8 cellular contexts compared by ENCODE assay signal in the genomic region with DNA sequence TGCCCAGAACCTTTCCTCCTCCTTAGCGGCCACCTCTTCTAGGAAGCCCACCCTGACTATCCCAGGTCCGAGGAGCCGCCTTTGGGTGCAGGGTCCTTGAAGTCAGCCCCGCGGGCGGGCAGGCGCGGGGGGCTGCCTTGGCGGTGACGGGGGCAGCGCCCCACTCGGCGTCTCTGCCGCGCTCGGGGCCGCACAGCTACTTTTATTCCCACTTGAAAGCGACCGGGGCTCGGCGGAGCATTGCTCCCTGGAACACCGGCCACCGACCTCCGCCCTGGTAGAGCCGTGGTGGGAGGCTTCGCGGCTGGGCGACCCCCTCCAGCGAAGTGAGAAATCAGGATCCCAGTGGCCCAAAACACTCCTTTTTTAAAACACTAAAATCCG. TPM values are rescaled to one million over a fixed set of nuclear protein-coding genes. Genes with fewer than 3 reads are reported as not detected.
DNase-seq lines count a peak whose midpoint lies in the region; ATAC-seq and TF ChIP-seq lines count a peak whose summit lies in the region.

No MANE protein-coding gene starts in this region.

- H3K27me3 Mint-ChIP-seq in activated CD8-positive, alpha-beta memory T cell treated with anti-CD3 and anti-CD28 coated beads, Interleukin-2, amount 10 ng/mL, durations not matched to agents 7 days and 5 days: peaks cover 5% of the 10 kb centered on the region
- no peaks in the 10 kb centered on the region for H3K27me3 Mint-ChIP-seq in activated naive CD8-positive, alpha-beta T cell

- TF ChIP-seq CTCF in thoracic aorta (IDR thresholded peaks at IDR 0.05) (no peak), omental fat pad (IDR thresholded peaks at IDR 0.05) (no peak)

- peak overlapping the region; percentile 55 for H3K4me3 Mint-ChIP-seq in activated CD8-positive, alpha-beta memory T cell treated with anti-CD3 and anti-CD28 coated beads, Interleukin-2, amount 10 ng/mL, durations not matched to agents 7 days and 5 days
- peak overlapping the region; percentile 64 for H3K4me3 Mint-ChIP-seq in activated naive CD8-positive, alpha-beta T cell

- H3K9me3 Mint-ChIP-seq in activated CD8-positive, alpha-beta memory T cell treated with anti-CD3 and anti-CD28 coated beads, Interleukin-2, amount 10 ng/mL, durations not matched to agents 7 days and 5 days (ENCODE audit: low read depth): no peaks in the 10 kb centered on the region
- no peaks in the 10 kb centered on the region for H3K9me3 Mint-ChIP-seq in activated naive CD8-positive, alpha-beta T cell (ENCODE audit: low read depth)

- peaks cover 3% of the 10 kb centered on the region for H3K9me3 ChIP-seq in iPS-20b (ENCODE audit: insufficient read depth, low read depth, low read length)
- H3K9me3 ChIP-seq in thoracic aorta: no peaks in the 10 kb centered on the region

- H3K9ac ChIP-seq in iPS-20b (ENCODE audit: low read depth, low read length): no peak overlapping the region

- H3K27me3 ChIP-seq in iPS-20b (ENCODE audit: insufficient read depth, low read length) (peaks cover 58% of the 10 kb centered on the region), thoracic aorta (replicated peaks; ENCODE audit: insufficient read depth) (no peaks in the 10 kb centered on the region)

- CTCF ChIA-PET in activated CD8-positive, alpha-beta memory T cell treated with anti-CD3 and anti-CD28 coated beads, Interleukin-2, amount 10 ng/mL, durations not matched to agents 7 days and 5 days (lab: Charles Lee): interaction anchor here (1.2 to 6.3 kb wide), 4 partner anchors 20 to 227 kb away, joined by 3 to 105 read pairs (median 9); a partner anchor contains a TSS

- H3K36me3 ChIP-seq in iPS-20b (ENCODE audit: insufficient read depth, low read depth, low read length) (peaks cover 11% of the 10 kb centered on the region; the same call in 1 of the 2 replicates), thoracic aorta (peaks cover 8% of the 10 kb centered on the region)

- H3K36me3 Mint-ChIP-seq in activated CD8-positive, alpha-beta memory T cell treated with anti-CD3 and anti-CD28 coated beads, Interleukin-2, amount 10 ng/mL, durations not matched to agents 7 days and 5 days: no peaks in the 10 kb centered on the region
- no peaks in the 10 kb centered on the region for H3K36me3 Mint-ChIP-seq in activated naive CD8-positive, alpha-beta T cell

- H3K27ac ChIP-seq in iPS-20b (ENCODE audit: low read length) (no peak overlapping the region), thoracic aorta (no peak overlapping the region)

- H3K4me1 ChIP-seq in iPS-20b (ENCODE audit: insufficient read depth, low read length): no peaks in the 10 kb centered on the region; the same call in 1 of the 2 replicates
- peaks cover 32 to 47% of the 10 kb centered on the region in 2 donors for H3K4me1 ChIP-seq in thoracic aorta (ENCODE audit: control insufficient read depth in 1 of 2, low read depth in 2 of 2)

- no peak overlapping the region for H3K27ac Mint-ChIP-seq in activated CD8-positive, alpha-beta memory T cell treated with anti-CD3 and anti-CD28 coated beads, Interleukin-2, amount 10 ng/mL, durations not matched to agents 7 days and 5 days
- H3K27ac Mint-ChIP-seq in activated naive CD8-positive, alpha-beta T cell: no peak overlapping the region

- peak overlapping the region; percentile 43; the same call in 1 of the 2 replicates for H3K4me3 ChIP-seq in iPS-20b (ENCODE audit: low read length)
- H3K4me3 ChIP-seq in thoracic aorta: peak overlapping the region; percentile 74

- DNase-seq in activated CD8-positive, alpha-beta memory T cell treated with anti-CD3 and anti-CD28 coated beads, Interleukin-2, amount 10 ng/mL, durations not matched to agents 7 days and 5 days: no peak
- no peak for DNase-seq in activated CD8-positive, alpha-beta memory T cell treated with anti-CD3 and anti-CD28 coated beads, Interleukin-2, amount 50 U/mL, for 4 hours
- no peak for DNase-seq in thoracic aorta (ENCODE audit: low spot score)
- DNase-seq in HUDEP-2 (lab: John Stamatoyannopoulos, UW; ENCODE audit: unreplicated experiment in 76 of 76): no peak
- DNase-seq in omental fat pad (ENCODE audit: low spot score): no peak

- no peak for ATAC-seq in activated CD8-positive, alpha-beta memory T cell treated with anti-CD3 and anti-CD28 coated beads, Interleukin-2, amount 10 ng/mL, durations not matched to agents 7 days and 5 days
- ATAC-seq in thoracic aorta (ENCODE audit: insufficient number of reproducible peaks, low FRiP score, low read depth): no peak
- no peak for ATAC-seq in HG03457 (IDR thresholded peaks at IDR 0.05; ENCODE audit: unreplicated experiment)
- ATAC-seq in omental fat pad (ENCODE audit: low FRiP score): no peak

- H3K4me1 Mint-ChIP-seq in activated CD8-positive, alpha-beta memory T cell treated with anti-CD3 and anti-CD28 coated beads, Interleukin-2, amount 10 ng/mL, durations not matched to agents 7 days and 5 days: peaks cover 16% of the 10 kb centered on the region
- H3K4me1 Mint-ChIP-seq in activated naive CD8-positive, alpha-beta T cell (ENCODE audit: low read depth): peaks cover 6% of the 10 kb centered on the region

RNA-seq across cellular contexts. Expression of a gene that starts 0.8 kb away (rescaled TPM):
- total RNA-seq in activated CD8-positive, alpha-beta memory T cell treated with anti-CD3 and anti-CD28 coated beads, Interleukin-2, amount 10 ng/mL, durations not matched to agents 7 days and 5 days: 10 to 100 TPM; 16.5 to 18.5 TPM
- total RNA-seq in thoracic aorta (1 to 10 TPM; 5.8 to 8.8 TPM), omental fat pad (10 to 100 TPM; 12.1 to 38.9 (median 20.4) TPM)

RNA-seq across cellular contexts. Expression of a gene that starts 9.5 kb away (rescaled TPM):
- 10 to 100 TPM; 13.9 to 15.8 TPM for total RNA-seq in activated CD8-positive, alpha-beta memory T cell treated with anti-CD3 and anti-CD28 coated beads, Interleukin-2, amount 10 ng/mL, durations not matched to agents 7 days and 5 days
- total RNA-seq in thoracic aorta (10 to 100 TPM in 1 of 2 donors, 1 to 10 TPM in 1; 8.9 to 10.4 TPM), omental fat pad (10 to 100 TPM in 3 of 4 donors, 1 to 10 TPM in 1; 7.9 to 31.1 (median 17.8) TPM)

RNA-seq across cellular contexts. Expression of a gene that starts 19.9 kb away (rescaled TPM):
- total RNA-seq in activated CD8-positive, alpha-beta memory T cell treated with anti-CD3 and anti-CD28 coated beads, Interleukin-2, amount 10 ng/mL, durations not matched to agents 7 days and 5 days: 10 to 100 TPM; 75.2 to 96.3 TPM
- total RNA-seq in thoracic aorta: 10 to 100 TPM; 55.2 to 60.0 TPM
- 10 to 100 TPM; 18.4 to 53.8 (median 23.6) TPM for total RNA-seq in omental fat pad

RNA-seq across cellular contexts. Expression of a gene that starts 26.2 kb away (rescaled TPM):
- total RNA-seq in activated CD8-positive, alpha-beta memory T cell treated with anti-CD3 and anti-CD28 coated beads, Interleukin-2, amount 10 ng/mL, durations not matched to agents 7 days and 5 days: 10 to 100 TPM; 60.9 to 72.0 TPM
- total RNA-seq in thoracic aorta (10 to 100 TPM; 52.3 to 80.1 TPM), omental fat pad (10 to 100 TPM; 32.7 to 52.2 (median 33.5) TPM)

RNA-seq across cellular contexts. Expression of a gene that starts 36.4 kb away (rescaled TPM):
- 10 to 100 TPM; 23.4 to 26.6 TPM for total RNA-seq in activated CD8-positive, alpha-beta memory T cell treated with anti-CD3 and anti-CD28 coated beads, Interleukin-2, amount 10 ng/mL, durations not matched to agents 7 days and 5 days
- 100 to 1,000 TPM; 169 to 218 TPM for total RNA-seq in thoracic aorta
- 100 to 1,000 TPM in 3 of 4 donors, 10 to 100 TPM in 1; 91.4 to 130 (median 115) TPM for total RNA-seq in omental fat pad
